13 cellular contexts compared by ENCODE assay signal in genomic region chr2:200615247-200615646, GRCh38. TPM values are rescaled to one million over a fixed set of nuclear protein-coding genes. Genes with fewer than 3 reads are reported as not detected.
A peak's percentile ranks its signal among the peaks of the same experiment; 100 is the strongest.
DNase-seq lines count a peak whose midpoint lies in the region; ATAC-seq and TF ChIP-seq lines count a peak whose summit lies in the region.
"Had no signal": no experiment of that assay in that cellular context is flagged by ENCODE, and none has a peak within 500 bp of the region (broad histone marks: within the 10 kb centered on the region; RNA-seq: fewer than 3 reads in every experiment).

No MANE protein-coding gene starts in this region.

- ATAC-seq in HG02759 (IDR thresholded peaks at IDR 0.05; ENCODE audit: unreplicated experiment): peak; percentile 58
- peak; percentile 94 for ATAC-seq in RWPE2 (ENCODE audit: low read depth)
- ATAC-seq in stimulated activated naive CD8-positive, alpha-beta T cell treated with anti-CD3 and anti-CD28 coated beads, Interleukin-15, amount 100 ng/mL, for 72 hours: no peak
- ATAC-seq in GM18511 (IDR thresholded peaks at IDR 0.05; ENCODE audit: unreplicated experiment): no peak
- ATAC-seq: right cardiac atrium had no signal

- H3K4me1 ChIP-seq in A673 (ENCODE audit: insufficient read depth, low read length, poor library complexity, severe bottlenecking) (peaks cover 5% of the 10 kb centered on the region), RWPE2 (ENCODE audit: insufficient read depth, poor library complexity, severe bottlenecking) (peaks cover 22% of the 10 kb centered on the region)

- no peak overlapping the region for H3K27ac ChIP-seq in A673 (ENCODE audit: low read depth, low read length, poor library complexity, severe bottlenecking)
- peak overlapping the region; percentile 60 for H3K27ac ChIP-seq in RWPE2 (ENCODE audit: poor library complexity, severe bottlenecking)
- H3K27ac ChIP-seq: BLaER1, cardiac muscle cell, stomach had no signal

- no TSS peak for BruUV-seq in A673 (replicated peaks; lab: Mats Ljungman, UMichigan)

- no peak overlapping the region for H3K4me3 Mint-ChIP-seq in stimulated activated naive CD8-positive, alpha-beta T cell treated with anti-CD3 and anti-CD28 coated beads, Interleukin-15, amount 100 ng/mL, for 72 hours

- H3K4me3 ChIP-seq in A673 (ENCODE audit: low read depth, low read length, poor library complexity, severe bottlenecking): no peak overlapping the region
- no peak overlapping the region for H3K4me3 ChIP-seq in RWPE2 (ENCODE audit: severe bottlenecking)
- H3K4me3 ChIP-seq in foreskin fibroblast (ENCODE audit: low read depth in 1 of 2, low read length in 2 of 2): no peak overlapping the region
- H3K4me3 ChIP-seq in lower leg skin (ENCODE audit: low read depth, poor library complexity, severe bottlenecking): no peak overlapping the region
- H3K4me3 ChIP-seq: BLaER1, cardiac muscle cell, stomach had no signal

- H3K36me3 ChIP-seq in A673 (ENCODE audit: insufficient read depth, low read length, poor library complexity, severe bottlenecking) (no peaks in the 10 kb centered on the region), RWPE2 (ENCODE audit: low read depth) (no peaks in the 10 kb centered on the region)
- H3K36me3 ChIP-seq: BLaER1, cardiac muscle cell had no signal

- peak; percentile 61 for DNase-seq in A673 (ENCODE audit: low spot score)
- DNase-seq in RWPE2 (ENCODE audit: low spot score): no peak
- DNase-seq in foreskin fibroblast: peak; percentile 81 to 91
- DNase-seq in stimulated activated naive CD8-positive, alpha-beta T cell treated with anti-CD3 and anti-CD28 coated beads, Interleukin-15, amount 100 ng/mL, for 72 hours: no peak
- DNase-seq in lower leg skin (ENCODE audit: low spot score in 2 of 2): no peak
- no peak for DNase-seq in NCI-H510A (lab: John Stamatoyannopoulos, UW)
- DNase-seq: NCI-H524, right cardiac atrium, stomach had no signal

- no peaks in the 10 kb centered on the region for H3K9me3 Mint-ChIP-seq in stimulated activated naive CD8-positive, alpha-beta T cell treated with anti-CD3 and anti-CD28 coated beads, Interleukin-15, amount 100 ng/mL, for 72 hours

- 84 to 90% methylated on average over 1 of the region's 1 CpG for WGBS in lower leg skin, 2 donors

- no peak for TF ChIP-seq CTCF in A673 (conservative IDR thresholded peaks at IDR 0.05; ENCODE audit: low read depth, low read length)
- TF ChIP-seq CTCF in RWPE2 (IDR thresholded peaks at IDR 0.05; ENCODE audit: poor library complexity, severe bottlenecking): no peak
- no peak for TF ChIP-seq CTCF in foreskin fibroblast (IDR thresholded peaks at IDR 0.05; ENCODE audit: low read depth, low read length)
- no peak for TF ChIP-seq CTCF in lower leg skin (IDR thresholded peaks at IDR 0.05)

- no peaks in the 10 kb centered on the region for H3K27me3 Mint-ChIP-seq in stimulated activated naive CD8-positive, alpha-beta T cell treated with anti-CD3 and anti-CD28 coated beads, Interleukin-15, amount 100 ng/mL, for 72 hours

- H3K27me3 ChIP-seq in A673 (replicated peaks; ENCODE audit: insufficient read depth, low read depth, low read length, poor library complexity) (no peaks in the 10 kb centered on the region), RWPE2 (ENCODE audit: insufficient read depth, poor library complexity, severe bottlenecking) (no peaks in the 10 kb centered on the region)
- H3K27me3 ChIP-seq: BLaER1, cardiac muscle cell, stomach had no signal

- peaks cover 14% of the 10 kb centered on the region for H3K4me1 Mint-ChIP-seq in stimulated activated naive CD8-positive, alpha-beta T cell treated with anti-CD3 and anti-CD28 coated beads, Interleukin-15, amount 100 ng/mL, for 72 hours

- CTCF ChIA-PET in A673 (lab: Charles Lee): no interaction called here

- no peak for TF ChIP-seq POLR2A in lower leg skin (IDR thresholded peaks at IDR 0.05)

- POLR2A ChIA-PET in A673 (lab: Charles Lee; ENCODE audit: low non-redundant PET): no interaction called here

- H3K9me3 ChIP-seq in A673 (ENCODE audit: low read depth, low read length, poor library complexity, severe bottlenecking) (no peaks in the 10 kb centered on the region), RWPE2 (ENCODE audit: severe bottlenecking) (no peaks in the 10 kb centered on the region)
- H3K9me3 ChIP-seq: BLaER1, stomach had no signal

- H3K27ac Mint-ChIP-seq in stimulated activated naive CD8-positive, alpha-beta T cell treated with anti-CD3 and anti-CD28 coated beads, Interleukin-15, amount 100 ng/mL, for 72 hours: no peak overlapping the region

- intact Hi-C loops in A673 (cut with micrococcal nuclease; ENCODE audit: unreplicated experiment): loop anchor here (5.0 kb wide), 1 partner anchor 87 kb away; no protein-coding TSS in a partner anchor
- intact Hi-C loops in lower leg skin (cut with DNase I; ENCODE audit: low total_unique reads): no loop called here

RNA-seq across cellular contexts. Expression of gene AOX1, which starts 29.4 kb away (rescaled TPM):
- 2.4 and 3.1 TPM in 2 replicates for total RNA-seq in A673 (2021)
- 10 to 100 TPM; 18.3 to 67.5 (median 18.8) TPM for total RNA-seq in lower leg skin
- total RNA-seq: cardiac muscle cell had no signal

Comparison
In these comparisons a context has a peak if more than half of its experiments do, and no peak if none do; other contexts are left out.
1. DNase-seq: peak in A673 (single experiment) and foreskin fibroblast (2 of 2); none in RWPE2 (single experiment), stimulated activated naive CD8-positive, alpha-beta T cell treated with anti-CD3 and anti-CD28 coated beads, Interleukin-15, amount 100 ng/mL, for 72 hours (0 of 2), lower leg skin (0 of 2) and NCI-H510A (single experiment).
2. ATAC-seq: peak in HG02759 (single experiment) and RWPE2 (single experiment); none in stimulated activated naive CD8-positive, alpha-beta T cell treated with anti-CD3 and anti-CD28 coated beads, Interleukin-15, amount 100 ng/mL, for 72 hours (single experiment) and GM18511 (single experiment).